Comparison of ENCODE assay signal across 22 cellular contexts in genomic region chr10:132094581-132095234, GRCh38. TPM values are rescaled to one million over a fixed set of nuclear protein-coding genes. Genes with fewer than 3 reads are reported as not detected.
DNase-seq lines count a peak whose midpoint lies in the region; ATAC-seq, FAIRE-seq and TF ChIP-seq lines count a peak whose summit lies in the region.
"Had no signal": no experiment of that assay in that cellular context is flagged by ENCODE, and none has a peak within 500 bp of the region (broad histone marks: within the 10 kb centered on the region; RNA-seq: fewer than 3 reads in every experiment).

No MANE protein-coding gene starts in this region.

- H3K79me2 ChIP-seq in HepG2 (ENCODE audit: insufficient read depth, low read length) (no peaks in the 10 kb centered on the region), hepatocyte (no peaks in the 10 kb centered on the region)

- H2AFZ ChIP-seq in HepG2 (ENCODE audit: low read length) (no peak overlapping the region), hepatocyte (no peak overlapping the region)

- intact Hi-C loops in HepG2 (cut with micrococcal nuclease; ENCODE audit: unreplicated experiment) (no loop called here), right lobe of liver (cut with DNase I) (no loop called here)

- DNase-seq in HepG2 (ENCODE audit: low spot score) (no peak), right lobe of liver (no peak), NCI-H69 (lab: John Stamatoyannopoulos, UW) (peak; percentile 77), hepatocyte (ENCODE audit: low spot score) (peak; percentile 6), ureter (ENCODE audit: low spot score) (peak; percentile 38), NCI-H82 (lab: John Stamatoyannopoulos, UW) (no peak), hypothalamus (lab: John Stamatoyannopoulos, UW) (no peak)
- DNase-seq: activated B cell treated with CpG ODN at 0.5 μM for 24 hours; activated effector memory CD4-positive, alpha-beta T cell treated with anti-CD3 and anti-CD28 coated beads, Interleukin-2, amount 50 U/mL, for 16 hours; anterior cingulate cortex; cerebellar nuclear complex; GOT3; KG1; left ventricle myocardium inferior; NCI-H1105; ovary; SHP77 treated with DMSO at 0.1 percent for 48 hours; stimulated activated CD4-positive, alpha-beta T cell treated with anti-CD3 and anti-CD28 coated beads, Interleukin-4, amount 100 ng/mL, for 24 hours; T-helper 2 cell; testis had no signal

- peaks cover 0 to 10% of the 10 kb centered on the region in 2 experiments; a peak in 1 of 5 replicates for H3K27me3 ChIP-seq in HepG2 (ENCODE audit: control insufficient read depth in 1 of 2, insufficient read depth in 2 of 2, low read length in 2 of 2)
- H3K27me3 ChIP-seq in right lobe of liver, result no peaks in the 10 kb centered on the region
- no peaks in the 10 kb centered on the region for H3K27me3 ChIP-seq in hepatocyte
- H3K27me3 ChIP-seq: ovary, testis had no signal

- TF ChIP-seq RAD21 in HepG2 (CRISPR knock-in tag; IDR thresholded peaks at IDR 0.05), result no peak

- H3K4me3 ChIP-seq in HepG2 (replicated peaks in 1 of 3; ENCODE audit: insufficient read depth in 1 of 3, low read depth in 2 of 3, low read length in 3 of 3), result no peak overlapping the region
- H3K4me3 ChIP-seq in right lobe of liver, result no peak overlapping the region
- H3K4me3 ChIP-seq in hepatocyte, result no peak overlapping the region
- H3K4me3 ChIP-seq: left ventricle myocardium inferior, ovary, skin epidermis, testis had no signal

- no peaks in the 10 kb centered on the region for H4K20me1 ChIP-seq in HepG2 (ENCODE audit: insufficient read depth, low read length)
- no peaks in the 10 kb centered on the region for H4K20me1 ChIP-seq in hepatocyte (ENCODE audit: insufficient read depth, poor library complexity, severe bottlenecking)

- no peak for ATAC-seq in HepG2
- no peak for ATAC-seq in right lobe of liver
- no peak for ATAC-seq in GM21619 (IDR thresholded peaks at IDR 0.05; ENCODE audit: unreplicated experiment)

- no peak overlapping the region for H3K9ac ChIP-seq in HepG2 (ENCODE audit: insufficient read depth, low read depth, low read length)

- no TSS peak for BruUV-seq in HepG2 (replicated peaks; lab: Mats Ljungman, UMichigan)

- peaks cover 45% of the 10 kb centered on the region for H3K4me1 ChIP-seq in HepG2 (ENCODE audit: insufficient read depth, low read length)
- no peaks in the 10 kb centered on the region for H3K4me1 ChIP-seq in right lobe of liver
- no peaks in the 10 kb centered on the region for H3K4me1 ChIP-seq in hepatocyte (ENCODE audit: insufficient read depth)
- H3K4me1 ChIP-seq: testis had no signal

- no peak for TF ChIP-seq EP300 in HepG2 (IDR thresholded peaks at IDR 0.05; ENCODE audit: low read depth in 2 of 2, low read length in 2 of 2)
- no peak for TF ChIP-seq EP300 in HepG2 (CRISPR knock-in tag; IDR thresholded peaks at IDR 0.05; ENCODE audit: borderline replicate concordance)

- H3K36me3 ChIP-seq in HepG2 (replicated peaks in 1 of 2; ENCODE audit: control insufficient read depth in 1 of 2, insufficient read depth in 2 of 2, low read length in 2 of 2) (no peaks in the 10 kb centered on the region), right lobe of liver (no peaks in the 10 kb centered on the region), hepatocyte (replicated peaks; ENCODE audit: insufficient read depth, low read depth) (no peaks in the 10 kb centered on the region)
- H3K36me3 ChIP-seq: left ventricle myocardium inferior, ovary had no signal

- no peak overlapping the region for H3K27ac ChIP-seq in HepG2 (ENCODE audit: extremely low read length, insufficient read depth, low read length)
- no peak overlapping the region for H3K27ac ChIP-seq in right lobe of liver
- no peak overlapping the region for H3K27ac ChIP-seq in hepatocyte
- H3K27ac ChIP-seq: left ventricle myocardium inferior, ovary, skin epidermis, testis had no signal

- in situ Hi-C loops in HepG2 (cut with HindIII; ENCODE audit: extremely low pct_ligation_motif_present, low pct_unique_long_range_greater_than_20kb), result no loop called here

- 46% methylated on average over 7 of the region's 9 CpGs for WGBS in HepG2 (ENCODE audit: low lambda C conversion rate)
- WGBS in right lobe of liver (ENCODE audit: insufficient coverage, low coverage, low lambda C conversion rate, missing lambda C conversion rate), result 33% methylated on average over 1 of the region's 9 CpGs
- WGBS in hepatocyte (ENCODE audit: low lambda C conversion rate, missing lambda C conversion rate), result 86% methylated on average over 9 of the region's 9 CpGs

- CTCF ChIA-PET in HepG2 (lab: Yijun Ruan, JAX; ENCODE audit: low intra/inter-chr PET ratio, low total read pairs), result no interaction called here

- TF ChIP-seq CTCF in HepG2 (CRISPR knock-in tag; IDR thresholded peaks at IDR 0.05), result no peak
- no peak for TF ChIP-seq CTCF in right lobe of liver (IDR thresholded peaks at IDR 0.05)
- TF ChIP-seq CTCF in hepatocyte (IDR thresholded peaks at IDR 0.05; ENCODE audit: poor library complexity), result no peak

- TF ChIP-seq POLR2A in HepG2 (IDR thresholded peaks at IDR 0.05; ENCODE audit: insufficient read depth in 1 of 2, low read depth in 2 of 2, low read length in 2 of 2), result no peak
- TF ChIP-seq POLR2A in right lobe of liver (IDR thresholded peaks at IDR 0.05), result no peak

- H3K9me3 ChIP-seq in HepG2 (ENCODE audit: low read length) (no peaks in the 10 kb centered on the region), right lobe of liver (no peaks in the 10 kb centered on the region), hepatocyte (ENCODE audit: low read depth) (no peaks in the 10 kb centered on the region)
- H3K9me3 ChIP-seq: left ventricle myocardium inferior, testis had no signal

- no peak for FAIRE-seq in HepG2 (lab: Jason Lieb, UNC)

- no peaks in the 10 kb centered on the region for H3K9me2 ChIP-seq in hepatocyte (replicated peaks; ENCODE audit: insufficient read depth)

- POLR2A ChIA-PET in HepG2 (lab: Yijun Ruan, JAX), result no interaction called here

- no peak overlapping the region for H3K4me2 ChIP-seq in HepG2 (ENCODE audit: low read depth, low read length)
- no peak overlapping the region for H3K4me2 ChIP-seq in hepatocyte

TF ChIP-seq in HepG2, 621 proteins besides CTCF, POLR2A, EP300 and RAD21:
- TF ChIP-seq NFE2L2 (IDR thresholded peaks at IDR 0.05; ENCODE audit: low read length) (peak; percentile 50), NFE2 (CRISPR knock-in tag; IDR thresholded peaks at IDR 0.05) (peak; percentile 34; the same call in 1 of the 2 replicates), ZNF782 (CRISPR knock-in tag; IDR thresholded peaks at IDR 0.05; ENCODE audit: borderline replicate concordance) (no peak), RBAK (CRISPR knock-in tag; IDR thresholded peaks at IDR 0.05) (no peak), ZC3H13 (CRISPR knock-in tag; IDR thresholded peaks at IDR 0.05) (no peak)

RNA-seq across cellular contexts. Expression of gene JAKMIP3, which starts 29.0 kb away (rescaled TPM):
- 0.04 and 0.11 TPM in 2 replicates for total RNA-seq in HepG2 (2016; rRNA removed; fragmentation: Illumina TruSeq; extraction: Trizol)
- not detected in 2 replicates for total RNA-seq in HepG2 (2016; cell fraction: cytosol; rRNA removed; fragmentation: Illumina TruSeq; extraction: Trizol; ENCODE audit: low read depth)
- 0.11 TPM in 1 of 2 replicates, not detected in the other for total RNA-seq in HepG2 (2016; cell fraction: insoluble cytoplasmic fraction; rRNA removed; fragmentation: Illumina TruSeq; extraction: Trizol)
- total RNA-seq in HepG2 (2016; cell fraction: membrane; rRNA removed; fragmentation: Illumina TruSeq; extraction: Trizol), result 0.03 TPM in 2 replicates
- 0.12 and 0.22 TPM in 2 replicates for total RNA-seq in HepG2 (2016; cell fraction: nucleus; rRNA removed; fragmentation: Illumina TruSeq; extraction: Trizol)
- 0.03 and 0.12 TPM in 2 replicates for polyA plus RNA-seq in HepG2 (2011; rRNA removed)
- polyA plus RNA-seq in HepG2 (2011; cell fraction: cytosol; rRNA removed), result 0.01 and 0.03 TPM in 2 replicates
- polyA plus RNA-seq in HepG2 (2011; cell fraction: nucleus; rRNA removed), result 0.40 and 0.45 TPM in 2 replicates
- polyA plus RNA-seq in HepG2 (2012), result 0.07 and 0.12 TPM in 2 replicates
- polyA plus RNA-seq in HepG2 (2016; cell fraction: cytosol; fragmentation: Illumina TruSeq; extraction: Trizol; ENCODE audit: low read depth), result 0.02 TPM in 1 of 2 replicates, not detected in the other
- 0.04 and 0.08 TPM in 2 replicates for polyA plus RNA-seq in HepG2 (2016; cell fraction: insoluble cytoplasmic fraction; fragmentation: Illumina TruSeq; extraction: Trizol; ENCODE audit: low read depth)
- 0.03 TPM in 1 of 2 replicates, not detected in the other for polyA plus RNA-seq in HepG2 (2016; cell fraction: membrane; fragmentation: Illumina TruSeq; extraction: Trizol; ENCODE audit: low read depth)
- 0.45 and 0.53 TPM in 2 replicates for polyA plus RNA-seq in HepG2 (2016; cell fraction: nucleus; fragmentation: Illumina TruSeq; extraction: Trizol; ENCODE audit: insufficient read depth, low read depth)
- polyA minus RNA-seq in HepG2 (2011; rRNA and poly(A)+ RNA removed; ENCODE audit: low replicate concordance), result 0.07 TPM in 1 of 2 replicates, not detected in the other
- polyA minus RNA-seq in HepG2 (2011; cell fraction: cytosol; rRNA and poly(A)+ RNA removed), result not detected in 2 replicates
- 0.12 and 0.26 TPM in 2 replicates for polyA minus RNA-seq in HepG2 (2011; cell fraction: nucleus; rRNA and poly(A)+ RNA removed)
- total RNA-seq in right lobe of liver, result under 1 TPM; 0.06 to 0.22 (median 0.18) TPM
- 0.10 and 0.32 TPM in 2 replicates for total RNA-seq in hepatocyte
- 0.02 and 0.56 TPM in 2 replicates for polyA plus RNA-seq in hepatocyte
- 1.1 TPM for total RNA-seq in ureter

Comparison
In these comparisons a context has a peak if more than half of its experiments do, and no peak if none do; other contexts are left out.
1. DNase-seq: peak in NCI-H69 (single experiment), hepatocyte (single experiment) and ureter (single experiment); none in HepG2 (single experiment), right lobe of liver (0 of 3), NCI-H82 (single experiment) and hypothalamus (0 of 51).